ENCODE assay signal across 1 cellular context in the genomic region with DNA sequence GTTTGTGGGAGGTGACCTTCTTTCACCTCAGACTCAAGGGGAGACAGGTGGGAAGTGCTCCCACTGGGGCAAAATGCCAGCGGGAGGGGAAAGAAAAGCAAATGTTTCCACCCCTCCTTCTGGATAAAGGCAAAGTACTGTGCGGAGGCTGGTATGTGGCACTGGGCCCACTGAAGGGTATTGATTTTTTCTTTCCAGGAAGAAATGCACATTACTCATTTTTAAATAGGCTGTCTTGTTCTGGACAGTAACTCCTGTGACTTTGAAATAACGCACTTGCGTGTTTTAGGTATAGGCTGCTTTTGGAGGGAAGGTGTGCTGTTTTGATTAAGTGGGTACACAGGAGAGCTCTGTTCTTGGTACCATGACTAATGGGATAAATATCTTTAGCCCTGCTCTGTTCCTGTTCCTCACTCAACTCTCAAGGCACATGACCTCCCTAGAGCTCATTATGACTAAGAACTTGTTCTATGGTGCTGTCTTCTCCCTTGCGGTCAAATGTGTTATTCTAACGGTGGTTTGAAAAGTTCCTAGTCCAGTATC.
A peak's percentile ranks its signal among the peaks of the same experiment; 100 is the strongest.
TF ChIP-seq lines count a peak whose summit lies in the region.

No MANE protein-coding gene starts in this region.

TF ChIP-seq in HEK293, 187 proteins besides CTCF, POLR2A, EP300 and RAD21 (continued from another document):
- TF ChIP-seq, protein P1, sequence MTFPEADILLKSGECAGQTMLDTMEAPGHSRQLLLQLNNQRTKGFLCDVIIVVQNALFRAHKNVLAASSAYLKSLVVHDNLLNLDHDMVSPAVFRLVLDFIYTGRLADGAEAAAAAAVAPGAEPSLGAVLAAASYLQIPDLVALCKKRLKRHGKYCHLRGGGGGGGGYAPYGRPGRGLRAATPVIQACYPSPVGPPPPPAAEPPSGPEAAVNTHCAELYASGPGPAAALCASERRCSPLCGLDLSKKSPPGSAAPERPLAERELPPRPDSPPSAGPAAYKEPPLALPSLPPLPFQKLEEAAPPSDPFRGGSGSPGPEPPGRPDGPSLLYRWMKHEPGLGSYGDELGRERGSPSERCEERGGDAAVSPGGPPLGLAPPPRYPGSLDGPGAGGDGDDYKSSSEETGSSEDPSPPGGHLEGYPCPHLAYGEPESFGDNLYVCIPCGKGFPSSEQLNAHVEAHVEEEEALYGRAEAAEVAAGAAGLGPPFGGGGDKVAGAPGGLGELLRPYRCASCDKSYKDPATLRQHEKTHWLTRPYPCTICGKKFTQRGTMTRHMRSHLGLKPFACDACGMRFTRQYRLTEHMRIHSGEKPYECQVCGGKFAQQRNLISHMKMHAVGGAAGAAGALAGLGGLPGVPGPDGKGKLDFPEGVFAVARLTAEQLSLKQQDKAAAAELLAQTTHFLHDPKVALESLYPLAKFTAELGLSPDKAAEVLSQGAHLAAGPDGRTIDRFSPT (tag by site-specific recombination; IDR thresholded peaks at IDR 0.05): 0 out of 2 replicates have a peak, but pooled peaks have one; percentile 29
- 0 out of 2 replicates have a peak, but pooled peaks have one; percentile 24 for TF ChIP-seq ZEB2 (tag by site-specific recombination; IDR thresholded peaks at IDR 0.05)
- peak; percentile 71 for TF ChIP-seq SP7 (tag by site-specific recombination; IDR thresholded peaks at IDR 0.05)
- TF ChIP-seq, protein P2, sequence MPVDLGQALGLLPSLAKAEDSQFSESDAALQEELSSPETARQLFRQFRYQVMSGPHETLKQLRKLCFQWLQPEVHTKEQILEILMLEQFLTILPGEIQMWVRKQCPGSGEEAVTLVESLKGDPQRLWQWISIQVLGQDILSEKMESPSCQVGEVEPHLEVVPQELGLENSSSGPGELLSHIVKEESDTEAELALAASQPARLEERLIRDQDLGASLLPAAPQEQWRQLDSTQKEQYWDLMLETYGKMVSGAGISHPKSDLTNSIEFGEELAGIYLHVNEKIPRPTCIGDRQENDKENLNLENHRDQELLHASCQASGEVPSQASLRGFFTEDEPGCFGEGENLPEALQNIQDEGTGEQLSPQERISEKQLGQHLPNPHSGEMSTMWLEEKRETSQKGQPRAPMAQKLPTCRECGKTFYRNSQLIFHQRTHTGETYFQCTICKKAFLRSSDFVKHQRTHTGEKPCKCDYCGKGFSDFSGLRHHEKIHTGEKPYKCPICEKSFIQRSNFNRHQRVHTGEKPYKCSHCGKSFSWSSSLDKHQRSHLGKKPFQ (tag by site-specific recombination; IDR thresholded peaks at IDR 0.05): no peak
- TF ChIP-seq ZNF114 (tag by site-specific recombination; IDR thresholded peaks at IDR 0.05): no peak
- TF ChIP-seq, protein P3, sequence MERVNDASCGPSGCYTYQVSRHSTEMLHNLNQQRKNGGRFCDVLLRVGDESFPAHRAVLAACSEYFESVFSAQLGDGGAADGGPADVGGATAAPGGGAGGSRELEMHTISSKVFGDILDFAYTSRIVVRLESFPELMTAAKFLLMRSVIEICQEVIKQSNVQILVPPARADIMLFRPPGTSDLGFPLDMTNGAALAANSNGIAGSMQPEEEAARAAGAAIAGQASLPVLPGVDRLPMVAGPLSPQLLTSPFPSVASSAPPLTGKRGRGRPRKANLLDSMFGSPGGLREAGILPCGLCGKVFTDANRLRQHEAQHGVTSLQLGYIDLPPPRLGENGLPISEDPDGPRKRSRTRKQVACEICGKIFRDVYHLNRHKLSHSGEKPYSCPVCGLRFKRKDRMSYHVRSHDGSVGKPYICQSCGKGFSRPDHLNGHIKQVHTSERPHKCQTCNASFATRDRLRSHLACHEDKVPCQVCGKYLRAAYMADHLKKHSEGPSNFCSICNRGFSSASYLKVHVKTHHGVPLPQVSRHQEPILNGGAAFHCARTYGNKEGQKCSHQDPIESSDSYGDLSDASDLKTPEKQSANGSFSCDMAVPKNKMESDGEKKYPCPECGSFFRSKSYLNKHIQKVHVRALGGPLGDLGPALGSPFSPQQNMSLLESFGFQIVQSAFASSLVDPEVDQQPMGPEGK (tag by site-specific recombination; IDR thresholded peaks at IDR 0.05): 0 out of 2 replicates have a peak, but pooled peaks have one; percentile 35
- TF ChIP-seq ZFP69B (tag by site-specific recombination; IDR thresholded peaks at IDR 0.05): peak; percentile 84
- TF ChIP-seq GLIS1 (tag by site-specific recombination; IDR thresholded peaks at IDR 0.05): peak; percentile 68
- 0 out of 2 replicates have a peak, but pooled peaks have one; percentile 14 for TF ChIP-seq ZNF558 (tag by site-specific recombination; IDR thresholded peaks at IDR 0.05)
- peak; percentile 83 for TF ChIP-seq EGR2 (tag by site-specific recombination; IDR thresholded peaks at IDR 0.05; ENCODE audit: low read depth)
- TF ChIP-seq, protein P4, sequence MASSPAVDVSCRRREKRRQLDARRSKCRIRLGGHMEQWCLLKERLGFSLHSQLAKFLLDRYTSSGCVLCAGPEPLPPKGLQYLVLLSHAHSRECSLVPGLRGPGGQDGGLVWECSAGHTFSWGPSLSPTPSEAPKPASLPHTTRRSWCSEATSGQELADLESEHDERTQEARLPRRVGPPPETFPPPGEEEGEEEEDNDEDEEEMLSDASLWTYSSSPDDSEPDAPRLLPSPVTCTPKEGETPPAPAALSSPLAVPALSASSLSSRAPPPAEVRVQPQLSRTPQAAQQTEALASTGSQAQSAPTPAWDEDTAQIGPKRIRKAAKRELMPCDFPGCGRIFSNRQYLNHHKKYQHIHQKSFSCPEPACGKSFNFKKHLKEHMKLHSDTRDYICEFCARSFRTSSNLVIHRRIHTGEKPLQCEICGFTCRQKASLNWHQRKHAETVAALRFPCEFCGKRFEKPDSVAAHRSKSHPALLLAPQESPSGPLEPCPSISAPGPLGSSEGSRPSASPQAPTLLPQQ (tag by site-specific recombination; IDR thresholded peaks at IDR 0.05): peak; percentile 95
- TF ChIP-seq ZNF555 (tag by site-specific recombination; conservative IDR thresholded peaks at IDR 0.05): no peak
- TF ChIP-seq ZNF629 (tag by site-specific recombination; IDR thresholded peaks at IDR 0.05): peak; percentile 62; the same call in 1 of the 2 replicates
- TF ChIP-seq, protein P5, sequence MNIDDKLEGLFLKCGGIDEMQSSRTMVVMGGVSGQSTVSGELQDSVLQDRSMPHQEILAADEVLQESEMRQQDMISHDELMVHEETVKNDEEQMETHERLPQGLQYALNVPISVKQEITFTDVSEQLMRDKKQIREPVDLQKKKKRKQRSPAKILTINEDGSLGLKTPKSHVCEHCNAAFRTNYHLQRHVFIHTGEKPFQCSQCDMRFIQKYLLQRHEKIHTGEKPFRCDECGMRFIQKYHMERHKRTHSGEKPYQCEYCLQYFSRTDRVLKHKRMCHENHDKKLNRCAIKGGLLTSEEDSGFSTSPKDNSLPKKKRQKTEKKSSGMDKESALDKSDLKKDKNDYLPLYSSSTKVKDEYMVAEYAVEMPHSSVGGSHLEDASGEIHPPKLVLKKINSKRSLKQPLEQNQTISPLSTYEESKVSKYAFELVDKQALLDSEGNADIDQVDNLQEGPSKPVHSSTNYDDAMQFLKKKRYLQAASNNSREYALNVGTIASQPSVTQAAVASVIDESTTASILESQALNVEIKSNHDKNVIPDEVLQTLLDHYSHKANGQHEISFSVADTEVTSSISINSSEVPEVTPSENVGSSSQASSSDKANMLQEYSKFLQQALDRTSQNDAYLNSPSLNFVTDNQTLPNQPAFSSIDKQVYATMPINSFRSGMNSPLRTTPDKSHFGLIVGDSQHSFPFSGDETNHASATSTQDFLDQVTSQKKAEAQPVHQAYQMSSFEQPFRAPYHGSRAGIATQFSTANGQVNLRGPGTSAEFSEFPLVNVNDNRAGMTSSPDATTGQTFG (tag by site-specific recombination; IDR thresholded peaks at IDR 0.05; ENCODE audit: borderline replicate concordance): peak; percentile 17; the same call in 1 of the 2 replicates
- no peak for TF ChIP-seq PRDM1 (tag by site-specific recombination; IDR thresholded peaks at IDR 0.05)
- TF ChIP-seq ZNF600 (tag by site-specific recombination; IDR thresholded peaks at IDR 0.05): peak; percentile 79
- peak; percentile 60 for TF ChIP-seq ZNF366 (tag by site-specific recombination; conservative IDR thresholded peaks at IDR 0.05)
- TF ChIP-seq ZBTB20 (tag by site-specific recombination; IDR thresholded peaks at IDR 0.05): 0 out of 2 replicates have a peak, but pooled peaks have one; percentile 30
- TF ChIP-seq, protein P6, sequence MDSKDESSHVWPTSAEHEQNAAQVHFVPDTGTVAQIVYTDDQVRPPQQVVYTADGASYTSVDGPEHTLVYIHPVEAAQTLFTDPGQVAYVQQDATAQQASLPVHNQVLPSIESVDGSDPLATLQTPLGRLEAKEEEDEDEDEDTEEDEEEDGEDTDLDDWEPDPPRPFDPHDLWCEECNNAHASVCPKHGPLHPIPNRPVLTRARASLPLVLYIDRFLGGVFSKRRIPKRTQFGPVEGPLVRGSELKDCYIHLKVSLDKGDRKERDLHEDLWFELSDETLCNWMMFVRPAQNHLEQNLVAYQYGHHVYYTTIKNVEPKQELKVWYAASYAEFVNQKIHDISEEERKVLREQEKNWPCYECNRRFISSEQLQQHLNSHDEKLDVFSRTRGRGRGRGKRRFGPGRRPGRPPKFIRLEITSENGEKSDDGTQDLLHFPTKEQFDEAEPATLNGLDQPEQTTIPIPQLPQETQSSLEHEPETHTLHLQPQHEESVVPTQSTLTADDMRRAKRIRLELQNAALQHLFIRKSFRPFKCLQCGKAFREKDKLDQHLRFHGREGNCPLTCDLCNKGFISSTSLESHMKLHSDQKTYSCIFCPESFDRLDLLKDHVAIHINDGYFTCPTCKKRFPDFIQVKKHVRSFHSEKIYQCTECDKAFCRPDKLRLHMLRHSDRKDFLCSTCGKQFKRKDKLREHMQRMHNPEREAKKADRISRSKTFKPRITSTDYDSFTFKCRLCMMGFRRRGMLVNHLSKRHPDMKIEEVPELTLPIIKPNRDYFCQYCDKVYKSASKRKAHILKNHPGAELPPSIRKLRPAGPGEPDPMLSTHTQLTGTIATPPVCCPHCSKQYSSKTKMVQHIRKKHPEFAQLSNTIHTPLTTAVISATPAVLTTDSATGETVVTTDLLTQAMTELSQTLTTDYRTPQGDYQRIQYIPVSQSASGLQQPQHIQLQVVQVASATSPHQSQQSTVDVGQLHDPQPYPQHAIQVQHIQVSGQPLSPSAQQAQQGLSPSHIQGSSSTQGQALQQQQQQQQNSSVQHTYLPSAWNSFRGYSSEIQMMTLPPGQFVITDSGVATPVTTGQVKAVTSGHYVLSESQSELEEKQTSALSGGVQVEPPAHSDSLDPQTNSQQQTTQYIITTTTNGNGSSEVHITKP (tag by site-specific recombination; IDR thresholded peaks at IDR 0.05): peak; percentile 58; the same call in 1 of the 2 replicates
- TF ChIP-seq ZNF19 (tag by site-specific recombination; IDR thresholded peaks at IDR 0.05; ENCODE audit: low read depth): no peak
- TF ChIP-seq ZNF394 (tag by site-specific recombination; IDR thresholded peaks at IDR 0.05; ENCODE audit: borderline replicate concordance): peak; percentile 21; the same call in 1 of the 2 replicates
- TF ChIP-seq ZBTB48 (tag by site-specific recombination; IDR thresholded peaks at IDR 0.05): peak; percentile 50; the same call in 1 of the 2 replicates
- TF ChIP-seq, protein P7, sequence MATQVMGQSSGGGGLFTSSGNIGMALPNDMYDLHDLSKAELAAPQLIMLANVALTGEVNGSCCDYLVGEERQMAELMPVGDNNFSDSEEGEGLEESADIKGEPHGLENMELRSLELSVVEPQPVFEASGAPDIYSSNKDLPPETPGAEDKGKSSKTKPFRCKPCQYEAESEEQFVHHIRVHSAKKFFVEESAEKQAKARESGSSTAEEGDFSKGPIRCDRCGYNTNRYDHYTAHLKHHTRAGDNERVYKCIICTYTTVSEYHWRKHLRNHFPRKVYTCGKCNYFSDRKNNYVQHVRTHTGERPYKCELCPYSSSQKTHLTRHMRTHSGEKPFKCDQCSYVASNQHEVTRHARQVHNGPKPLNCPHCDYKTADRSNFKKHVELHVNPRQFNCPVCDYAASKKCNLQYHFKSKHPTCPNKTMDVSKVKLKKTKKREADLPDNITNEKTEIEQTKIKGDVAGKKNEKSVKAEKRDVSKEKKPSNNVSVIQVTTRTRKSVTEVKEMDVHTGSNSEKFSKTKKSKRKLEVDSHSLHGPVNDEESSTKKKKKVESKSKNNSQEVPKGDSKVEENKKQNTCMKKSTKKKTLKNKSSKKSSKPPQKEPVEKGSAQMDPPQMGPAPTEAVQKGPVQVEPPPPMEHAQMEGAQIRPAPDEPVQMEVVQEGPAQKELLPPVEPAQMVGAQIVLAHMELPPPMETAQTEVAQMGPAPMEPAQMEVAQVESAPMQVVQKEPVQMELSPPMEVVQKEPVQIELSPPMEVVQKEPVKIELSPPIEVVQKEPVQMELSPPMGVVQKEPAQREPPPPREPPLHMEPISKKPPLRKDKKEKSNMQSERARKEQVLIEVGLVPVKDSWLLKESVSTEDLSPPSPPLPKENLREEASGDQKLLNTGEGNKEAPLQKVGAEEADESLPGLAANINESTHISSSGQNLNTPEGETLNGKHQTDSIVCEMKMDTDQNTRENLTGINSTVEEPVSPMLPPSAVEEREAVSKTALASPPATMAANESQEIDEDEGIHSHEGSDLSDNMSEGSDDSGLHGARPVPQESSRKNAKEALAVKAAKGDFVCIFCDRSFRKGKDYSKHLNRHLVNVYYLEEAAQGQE (tag by site-specific recombination; IDR thresholded peaks at IDR 0.05): peak; percentile 75
- peak; percentile 52 for TF ChIP-seq ZBTB21 (tag by site-specific recombination; IDR thresholded peaks at IDR 0.05)
- peak; percentile 86 for TF ChIP-seq ZFHX2 (tag by site-specific recombination; conservative IDR thresholded peaks at IDR 0.05)
TF ChIP-seq in HEK293: peak in this region for 27.
